In the genomic region with DNA sequence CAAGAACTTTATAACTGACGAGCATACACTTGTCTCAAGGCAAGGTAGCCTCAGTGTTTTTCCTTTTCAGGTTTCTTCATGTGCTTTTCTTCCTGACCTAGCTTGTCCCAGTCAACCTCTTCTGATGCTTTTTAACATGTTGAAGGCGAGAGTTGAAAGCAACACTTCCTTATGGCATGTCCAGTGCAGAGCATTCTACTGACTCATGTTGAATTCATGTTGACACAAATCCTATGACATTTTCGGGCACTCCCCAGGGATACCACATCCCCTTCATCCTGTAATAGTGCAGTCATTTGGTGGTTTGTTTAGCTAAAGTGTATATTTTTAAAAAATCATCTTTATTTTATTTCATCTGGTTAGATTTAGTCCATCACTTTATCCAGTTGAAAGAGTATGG, we compare ENCODE assay signal across 1 cellular context.
TF ChIP-seq lines count a peak whose summit lies in the region.

No MANE protein-coding gene starts in this region.

TF ChIP-seq in IMR-90, 13 proteins besides CTCF, POLR2A, EP300 and RAD21:
- TF ChIP-seq NFE2L2 (IDR thresholded peaks at IDR 0.05; ENCODE audit: low read depth, low read length), result no peak
- no peak for TF ChIP-seq RCOR1 (IDR thresholded peaks at IDR 0.05; ENCODE audit: insufficient replicate concordance, low read length)
- no peak for TF ChIP-seq BHLHE40 (IDR thresholded peaks at IDR 0.05; ENCODE audit: low read depth, low read length)
- TF ChIP-seq CHD1 (IDR thresholded peaks at IDR 0.05; ENCODE audit: low read depth, low read length), result no peak
- no peak for TF ChIP-seq MAFK (IDR thresholded peaks at IDR 0.05; ENCODE audit: low read depth, low read length)
- TF ChIP-seq, protein P1, sequence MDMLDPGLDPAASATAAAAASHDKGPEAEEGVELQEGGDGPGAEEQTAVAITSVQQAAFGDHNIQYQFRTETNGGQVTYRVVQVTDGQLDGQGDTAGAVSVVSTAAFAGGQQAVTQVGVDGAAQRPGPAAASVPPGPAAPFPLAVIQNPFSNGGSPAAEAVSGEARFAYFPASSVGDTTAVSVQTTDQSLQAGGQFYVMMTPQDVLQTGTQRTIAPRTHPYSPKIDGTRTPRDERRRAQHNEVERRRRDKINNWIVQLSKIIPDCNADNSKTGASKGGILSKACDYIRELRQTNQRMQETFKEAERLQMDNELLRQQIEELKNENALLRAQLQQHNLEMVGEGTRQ (IDR thresholded peaks at IDR 0.05; ENCODE audit: low read depth, low read length), result no peak
- TF ChIP-seq, protein P2, sequence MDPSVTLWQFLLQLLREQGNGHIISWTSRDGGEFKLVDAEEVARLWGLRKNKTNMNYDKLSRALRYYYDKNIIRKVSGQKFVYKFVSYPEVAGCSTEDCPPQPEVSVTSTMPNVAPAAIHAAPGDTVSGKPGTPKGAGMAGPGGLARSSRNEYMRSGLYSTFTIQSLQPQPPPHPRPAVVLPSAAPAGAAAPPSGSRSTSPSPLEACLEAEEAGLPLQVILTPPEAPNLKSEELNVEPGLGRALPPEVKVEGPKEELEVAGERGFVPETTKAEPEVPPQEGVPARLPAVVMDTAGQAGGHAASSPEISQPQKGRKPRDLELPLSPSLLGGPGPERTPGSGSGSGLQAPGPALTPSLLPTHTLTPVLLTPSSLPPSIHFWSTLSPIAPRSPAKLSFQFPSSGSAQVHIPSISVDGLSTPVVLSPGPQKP (IDR thresholded peaks at IDR 0.05; ENCODE audit: borderline replicate concordance, low read depth, low read length), result no peak
- TF ChIP-seq FOS (IDR thresholded peaks at IDR 0.05; ENCODE audit: low read depth, low read length), result no peak
- TF ChIP-seq RFX5 (IDR thresholded peaks at IDR 0.05; ENCODE audit: low read depth, low read length), result no peak
